In genomic region chr5:607541-608285, GRCh38 we compare ENCODE assay signal across 1 cellular context.
A peak's percentile ranks its signal among the peaks of the same experiment; 100 is the strongest.
TF ChIP-seq lines count a peak whose summit lies in the region.

No MANE protein-coding gene starts in this region.

TF ChIP-seq in GM12878, 131 proteins besides CTCF, POLR2A, EP300 and RAD21 (continued from another document and continues in another):
- no peak for TF ChIP-seq REST (IDR thresholded peaks at IDR 0.05; ENCODE audit: low read depth, low read length)
- peak; percentile 84; the same call in 1 of the 2 replicates for TF ChIP-seq SMARCA5 (IDR thresholded peaks at IDR 0.05)
- no peak for TF ChIP-seq NRF1 (conservative IDR thresholded peaks at IDR 0.05; ENCODE audit: low read depth, low read length)
- no peak for TF ChIP-seq STAT3 (IDR thresholded peaks at IDR 0.05; ENCODE audit: low read depth, low read length)
- no peak for TF ChIP-seq NR2C2 (IDR thresholded peaks at IDR 0.05; ENCODE audit: borderline replicate concordance, control insufficient read depth, insufficient read length, low read depth)
- TF ChIP-seq E2F4 (IDR thresholded peaks at IDR 0.05; ENCODE audit: low read depth, low read length) = no peak
- no peak for TF ChIP-seq PAX8 (IDR thresholded peaks at IDR 0.05)
- no peak for TF ChIP-seq BMI1 (IDR thresholded peaks at IDR 0.05; ENCODE audit: borderline replicate concordance)
- TF ChIP-seq IRF3 (IDR thresholded peaks at IDR 0.05) = no peak
- TF ChIP-seq ZZZ3 (IDR thresholded peaks at IDR 0.05; ENCODE audit: control insufficient read depth, insufficient read length, low read depth) = no peak
- TF ChIP-seq IRF4 (IDR thresholded peaks at IDR 0.05; ENCODE audit: low read depth, low read length) = peak; percentile 90
- TF ChIP-seq ZBED1 (IDR thresholded peaks at IDR 0.05; ENCODE audit: borderline replicate concordance) = no peak
- no peak for TF ChIP-seq SREBF1 (IDR thresholded peaks at IDR 0.05; ENCODE audit: low read length)
- no peak for TF ChIP-seq STAT1 (conservative IDR thresholded peaks at IDR 0.05)
- no peak for TF ChIP-seq EZH2 (IDR thresholded peaks at IDR 0.05; ENCODE audit: borderline replicate concordance, control insufficient read depth, low read depth, low read length)
- TF ChIP-seq ATF7 (IDR thresholded peaks at IDR 0.05; ENCODE audit: low read depth) = 0 out of 2 replicates have a peak, but pooled peaks have one; percentile 24
- no peak for TF ChIP-seq CBX3 (IDR thresholded peaks at IDR 0.05; ENCODE audit: borderline replicate concordance, low read depth)
- TF ChIP-seq ZNF217 (IDR thresholded peaks at IDR 0.05) = no peak; the same call in 1 of the 2 replicates
- peak; percentile 10; the same call in 1 of the 2 replicates for TF ChIP-seq BACH1 (IDR thresholded peaks at IDR 0.05; ENCODE audit: borderline replicate concordance)
- peak; percentile 69 for TF ChIP-seq MTA2 (IDR thresholded peaks at IDR 0.05; ENCODE audit: low read depth)
- no peak for TF ChIP-seq MYB (IDR thresholded peaks at IDR 0.05; ENCODE audit: borderline replicate concordance, low read depth, low read length)
- peak; percentile 85 for TF ChIP-seq HDGF (IDR thresholded peaks at IDR 0.05)
- TF ChIP-seq, protein P1, sequence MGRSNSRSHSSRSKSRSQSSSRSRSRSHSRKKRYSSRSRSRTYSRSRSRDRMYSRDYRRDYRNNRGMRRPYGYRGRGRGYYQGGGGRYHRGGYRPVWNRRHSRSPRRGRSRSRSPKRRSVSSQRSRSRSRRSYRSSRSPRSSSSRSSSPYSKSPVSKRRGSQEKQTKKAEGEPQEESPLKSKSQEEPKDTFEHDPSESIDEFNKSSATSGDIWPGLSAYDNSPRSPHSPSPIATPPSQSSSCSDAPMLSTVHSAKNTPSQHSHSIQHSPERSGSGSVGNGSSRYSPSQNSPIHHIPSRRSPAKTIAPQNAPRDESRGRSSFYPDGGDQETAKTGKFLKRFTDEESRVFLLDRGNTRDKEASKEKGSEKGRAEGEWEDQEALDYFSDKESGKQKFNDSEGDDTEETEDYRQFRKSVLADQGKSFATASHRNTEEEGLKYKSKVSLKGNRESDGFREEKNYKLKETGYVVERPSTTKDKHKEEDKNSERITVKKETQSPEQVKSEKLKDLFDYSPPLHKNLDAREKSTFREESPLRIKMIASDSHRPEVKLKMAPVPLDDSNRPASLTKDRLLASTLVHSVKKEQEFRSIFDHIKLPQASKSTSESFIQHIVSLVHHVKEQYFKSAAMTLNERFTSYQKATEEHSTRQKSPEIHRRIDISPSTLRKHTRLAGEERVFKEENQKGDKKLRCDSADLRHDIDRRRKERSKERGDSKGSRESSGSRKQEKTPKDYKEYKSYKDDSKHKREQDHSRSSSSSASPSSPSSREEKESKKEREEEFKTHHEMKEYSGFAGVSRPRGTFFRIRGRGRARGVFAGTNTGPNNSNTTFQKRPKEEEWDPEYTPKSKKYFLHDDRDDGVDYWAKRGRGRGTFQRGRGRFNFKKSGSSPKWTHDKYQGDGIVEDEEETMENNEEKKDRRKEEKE (IDR thresholded peaks at IDR 0.05) = no peak
- TF ChIP-seq POU2F2 (IDR thresholded peaks at IDR 0.05; ENCODE audit: borderline replicate concordance, low read depth, low read length) = no peak
- peak; percentile 92 for TF ChIP-seq ZBTB33 (IDR thresholded peaks at IDR 0.05)
- TF ChIP-seq NKRF (conservative IDR thresholded peaks at IDR 0.05) = no peak
- TF ChIP-seq POLR2AphosphoS2 (IDR thresholded peaks at IDR 0.05; ENCODE audit: low read depth, low read length) = no peak
- no peak for TF ChIP-seq WRNIP1 (IDR thresholded peaks at IDR 0.05; ENCODE audit: borderline replicate concordance, low read depth, low read length)
- TF ChIP-seq ZNF687 (IDR thresholded peaks at IDR 0.05) = no peak
- TF ChIP-seq MXI1 (IDR thresholded peaks at IDR 0.05; ENCODE audit: low read depth, low read length) = no peak
- no peak for TF ChIP-seq NFIC (IDR thresholded peaks at IDR 0.05; ENCODE audit: low read depth, low read length)
- TF ChIP-seq MEF2B (IDR thresholded peaks at IDR 0.05; ENCODE audit: partially characterized antibody, poor library complexity, severe bottlenecking) = peak; percentile 27
- TF ChIP-seq SRF (IDR thresholded peaks at IDR 0.05; ENCODE audit: low read depth in 2 of 2, low read length in 2 of 2) = no peak
- TF ChIP-seq NR2C1 (IDR thresholded peaks at IDR 0.05) = no peak
- TF ChIP-seq EGR1 (IDR thresholded peaks at IDR 0.05; ENCODE audit: borderline replicate concordance in 1 of 2, low read depth in 2 of 2, low read length in 2 of 2) = peak in 1 of 2 experiments; percentile 34; a peak in 1 of 3 replicates
- TF ChIP-seq ZNF207 (IDR thresholded peaks at IDR 0.05; ENCODE audit: borderline replicate concordance) = 0 out of 2 replicates have a peak, but pooled peaks have one; percentile 27
- TF ChIP-seq RAD51 (IDR thresholded peaks at IDR 0.05) = no peak
- TF ChIP-seq SIN3A (IDR thresholded peaks at IDR 0.05; ENCODE audit: low read depth, low read length) = no peak
- TF ChIP-seq FOXK2 (IDR thresholded peaks at IDR 0.05) = no peak
- TF ChIP-seq, protein P2, sequence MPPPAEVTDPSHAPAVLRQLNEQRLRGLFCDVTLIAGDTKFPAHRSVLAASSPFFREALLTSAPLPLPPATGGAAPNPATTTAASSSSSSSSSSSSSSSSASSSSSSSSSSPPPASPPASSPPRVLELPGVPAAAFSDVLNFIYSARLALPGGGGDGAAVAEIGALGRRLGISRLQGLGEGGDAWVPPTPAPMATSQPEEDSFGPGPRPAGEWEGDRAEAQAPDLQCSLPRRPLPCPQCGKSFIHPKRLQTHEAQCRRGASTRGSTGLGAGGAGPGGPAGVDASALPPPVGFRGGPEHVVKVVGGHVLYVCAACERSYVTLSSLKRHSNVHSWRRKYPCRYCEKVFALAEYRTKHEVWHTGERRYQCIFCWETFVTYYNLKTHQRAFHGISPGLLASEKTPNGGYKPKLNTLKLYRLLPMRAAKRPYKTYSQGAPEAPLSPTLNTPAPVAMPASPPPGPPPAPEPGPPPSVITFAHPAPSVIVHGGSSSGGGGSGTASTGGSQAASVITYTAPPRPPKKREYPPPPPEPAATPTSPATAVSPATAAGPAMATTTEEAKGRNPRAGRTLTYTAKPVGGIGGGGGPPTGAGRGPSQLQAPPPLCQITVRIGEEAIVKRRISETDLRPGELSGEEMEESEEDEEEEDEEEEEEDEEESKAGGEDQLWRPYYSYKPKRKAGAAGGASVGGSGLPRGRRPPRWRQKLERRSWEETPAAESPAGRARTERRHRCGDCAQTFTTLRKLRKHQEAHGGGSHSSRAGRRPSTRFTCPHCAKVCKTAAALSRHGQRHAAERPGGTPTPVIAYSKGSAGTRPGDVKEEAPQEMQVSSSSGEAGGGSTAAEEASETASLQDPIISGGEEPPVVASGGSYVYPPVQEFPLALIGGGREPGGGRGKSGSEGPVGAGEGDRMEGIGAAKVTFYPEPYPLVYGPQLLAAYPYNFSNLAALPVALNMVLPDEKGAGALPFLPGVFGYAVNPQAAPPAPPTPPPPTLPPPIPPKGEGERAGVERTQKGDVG (CRISPR knock-in tag; IDR thresholded peaks at IDR 0.05) = no peak
- TF ChIP-seq NFYA (IDR thresholded peaks at IDR 0.05; ENCODE audit: borderline replicate concordance, low read depth, low read length) = no peak
- no peak for TF ChIP-seq KDM1A (IDR thresholded peaks at IDR 0.05; ENCODE audit: borderline replicate concordance)
- TF ChIP-seq RFX5 (IDR thresholded peaks at IDR 0.05; ENCODE audit: low read depth, low read length) = no peak
- no peak for TF ChIP-seq CBX5 (IDR thresholded peaks at IDR 0.05; ENCODE audit: low read depth)
- no peak for TF ChIP-seq SMAD5 (IDR thresholded peaks at IDR 0.05; ENCODE audit: low read depth)
